ENCODE assay signal across 7 cellular contexts in genomic region chr17:76725580-76726230, GRCh38. TPM values are rescaled to one million over a fixed set of nuclear protein-coding genes. Genes with fewer than 3 reads are reported as not detected.
A peak's percentile ranks its signal among the peaks of the same experiment; 100 is the strongest.
DNase-seq lines count a peak whose midpoint lies in the region; ATAC-seq, FAIRE-seq and TF ChIP-seq lines count a peak whose summit lies in the region.

No MANE protein-coding gene starts in this region.

- CTCF ChIA-PET in HEK293T (lab: Yijun Ruan, JAX) = interaction anchor here (0.6 to 0.7 kb wide), 3 partner anchors 9 to 130 kb away, joined by 3 to 4 read pairs (median 3); no protein-coding TSS in a partner anchor

- peak; percentile 69 for FAIRE-seq in GM12892 (lab: Jason Lieb, UNC)

- TF ChIP-seq POLR2A in GM12892 (IDR thresholded peaks at IDR 0.05; ENCODE audit: low read depth, low read length) = no peak

- H3K4me3 Mint-ChIP-seq in stimulated activated naive B cell treated with anti-CD40 and anti-IgM and Interleukin-4, amounts not matched to agents 10 μg/mL and 1 μg/mL and 100 μg/mL, for 72 hours = peak overlapping the region; percentile 91 to 97

- ATAC-seq in stimulated activated naive B cell treated with anti-CD40 and anti-IgM and Interleukin-4, amounts not matched to agents 10 μg/mL and 1 μg/mL and 100 μg/mL, for 72 hours (replicated peaks) = peak; percentile 48 to 49

- peak; percentile 61 for DNase-seq in GM12892 (ENCODE audit: insufficient read length)
- peak; percentile 58 for DNase-seq in HEK293T (ENCODE audit: extremely low spot score)
- peak; percentile 65 to 75 for DNase-seq in NCI-H524 (lab: John Stamatoyannopoulos, UW)
- DNase-seq in activated CD8-positive, alpha-beta memory T cell treated with anti-CD3 and anti-CD28 coated beads, Interleukin-2, amount 50 U/mL, for 1 hour (ENCODE audit: extremely low read depth) = peak; percentile 32
- DNase-seq in epidermal melanocyte (ENCODE audit: insufficient read length, low spot score) = peak; percentile 18
- peak; percentile 71 for DNase-seq in mucosa of gallbladder (ENCODE audit: low spot score)
- peak; percentile 67 for DNase-seq in stimulated activated naive B cell treated with anti-CD40 and anti-IgM and Interleukin-4, amounts not matched to agents 10 μg/mL and 1 μg/mL and 100 μg/mL, for 72 hours

- H3K27ac Mint-ChIP-seq in stimulated activated naive B cell treated with anti-CD40 and anti-IgM and Interleukin-4, amounts not matched to agents 10 μg/mL and 1 μg/mL and 100 μg/mL, for 72 hours = peak overlapping the region; percentile 98

- POLR2A ChIA-PET in HEK293T (lab: Yijun Ruan, JAX) = interaction anchor here (0.7 to 6.2 kb wide), 9 partner anchors 9 to 185 kb away, joined by 3 to 58 read pairs (median 7); partner anchors contain the start of genes MFSD11, MXRA7, PRCD and SRSF2

- peaks cover 16 to 47% of the 10 kb centered on the region in 2 donors for H3K36me3 Mint-ChIP-seq in stimulated activated naive B cell treated with anti-CD40 and anti-IgM and Interleukin-4, amounts not matched to agents 10 μg/mL and 1 μg/mL and 100 μg/mL, for 72 hours

- H3K27me3 Mint-ChIP-seq in stimulated activated naive B cell treated with anti-CD40 and anti-IgM and Interleukin-4, amounts not matched to agents 10 μg/mL and 1 μg/mL and 100 μg/mL, for 72 hours = no peaks in the 10 kb centered on the region

- peaks cover 25 to 45% of the 10 kb centered on the region in 2 donors for H3K4me1 Mint-ChIP-seq in stimulated activated naive B cell treated with anti-CD40 and anti-IgM and Interleukin-4, amounts not matched to agents 10 μg/mL and 1 μg/mL and 100 μg/mL, for 72 hours

- H3K9me3 Mint-ChIP-seq in stimulated activated naive B cell treated with anti-CD40 and anti-IgM and Interleukin-4, amounts not matched to agents 10 μg/mL and 1 μg/mL and 100 μg/mL, for 72 hours = no peaks in the 10 kb centered on the region

TF ChIP-seq in HEK293T, 16 proteins besides CTCF, POLR2A, EP300 and RAD21:
- TF ChIP-seq ARNT (IDR thresholded peaks at IDR 0.05) = peak; percentile 43; the same call in 1 of the 2 replicates
- TF ChIP-seq CTBP1 (IDR thresholded peaks at IDR 0.05; ENCODE audit: borderline replicate concordance) = no peak
- TF ChIP-seq FOXA1 (IDR thresholded peaks at IDR 0.05) = no peak
- no peak for TF ChIP-seq NFRKB (IDR thresholded peaks at IDR 0.05)
- TF ChIP-seq HDGF (IDR thresholded peaks at IDR 0.05; ENCODE audit: borderline replicate concordance) = no peak
- TF ChIP-seq BHLHE40 (IDR thresholded peaks at IDR 0.05; ENCODE audit: borderline replicate concordance) = no peak
- 0 out of 2 replicates have a peak, but pooled peaks have one; percentile 49 for TF ChIP-seq L3MBTL2 (conservative IDR thresholded peaks at IDR 0.05)
- TF ChIP-seq TARDBP (IDR thresholded peaks at IDR 0.05) = no peak
- TF ChIP-seq ZNF384 (IDR thresholded peaks at IDR 0.05) = peak; percentile 52; the same call in 1 of the 2 replicates
- TF ChIP-seq FOXM1 (IDR thresholded peaks at IDR 0.05; ENCODE audit: borderline replicate concordance) = no peak
- TF ChIP-seq ELF4 (IDR thresholded peaks at IDR 0.05) = no peak
- TF ChIP-seq PKNOX1 (IDR thresholded peaks at IDR 0.05) = no peak
- TF ChIP-seq FOXK2 (IDR thresholded peaks at IDR 0.05) = no peak
- no peak for TF ChIP-seq LEF1 (IDR thresholded peaks at IDR 0.05; ENCODE audit: borderline replicate concordance)

RNA-seq across cellular contexts. Expression of gene JMJD6, which starts 0.7 kb away (rescaled TPM):
- 23.8 TPM for polyA plus RNA-seq in GM12892 (2012; ENCODE audit: missing spikeins)
- 34.4 TPM for total RNA-seq in mucosa of gallbladder

RNA-seq across cellular contexts. Expression of gene METTL23, which starts 0.9 kb away (rescaled TPM):
- polyA plus RNA-seq in GM12892 (2012; ENCODE audit: missing spikeins) = 40.1 TPM
- total RNA-seq in mucosa of gallbladder = 35.0 TPM

RNA-seq across cellular contexts. Expression of gene SRSF2, which starts 11.4 kb away (rescaled TPM):
- polyA plus RNA-seq in GM12892 (2012; ENCODE audit: missing spikeins) = 250 TPM
- 130 TPM for total RNA-seq in mucosa of gallbladder

RNA-seq across cellular contexts. Expression of gene MFSD11, which starts 12.2 kb away (rescaled TPM):
- polyA plus RNA-seq in GM12892 (2012; ENCODE audit: missing spikeins) = 10.9 TPM
- total RNA-seq in mucosa of gallbladder = 21.1 TPM

RNA-seq across cellular contexts. Expression of gene MXRA7, which starts 14.9 kb away (rescaled TPM):
- 1.00 TPM for polyA plus RNA-seq in GM12892 (2012; ENCODE audit: missing spikeins)
- total RNA-seq in mucosa of gallbladder = 217 TPM

Comparison
In these comparisons a context has a peak if more than half of its experiments do, and no peak if none do; other contexts are left out.
1. Peak in every context shown above with its lines: DNase-seq and ATAC-seq.
2. DNase-seq: peak in every context shown above with its lines; median percentile 71 in mucosa of gallbladder; 70 in NCI-H524; 67 in stimulated activated naive B cell treated with anti-CD40 and anti-IgM and Interleukin-4, amounts not matched to agents 10 μg/mL and 1 μg/mL and 100 μg/mL, for 72 hours; 61 in GM12892; 58 in HEK293T; 32 in activated CD8-positive, alpha-beta memory T cell treated with anti-CD3 and anti-CD28 coated beads, Interleukin-2, amount 50 U/mL, for 1 hour; 18 in epidermal melanocyte.